23 cellular contexts compared by ENCODE assay signal in the genomic region with DNA sequence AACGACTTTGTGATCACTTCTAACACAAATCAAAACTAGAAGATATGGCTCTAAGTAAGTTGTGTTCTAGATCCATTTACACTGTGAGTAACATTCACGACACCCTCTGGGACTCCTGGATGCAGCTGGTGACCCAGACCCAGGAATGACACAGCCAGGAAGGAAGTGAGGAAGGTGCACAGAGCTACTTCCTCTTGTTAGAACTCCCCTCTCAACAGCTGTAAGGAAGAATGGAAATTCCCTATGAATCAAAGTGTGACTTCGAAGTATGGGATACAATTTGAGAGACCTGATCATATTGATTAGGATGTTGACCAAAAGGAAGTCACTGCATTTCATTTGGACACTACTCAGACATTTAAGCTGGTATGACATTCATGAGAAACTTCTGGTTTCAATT.
DNase-seq lines count a peak whose midpoint lies in the region; ATAC-seq, FAIRE-seq and TF ChIP-seq lines count a peak whose summit lies in the region.
"Had no signal": no experiment of that assay in that cellular context is flagged by ENCODE, and none has a peak within 500 bp of the region (broad histone marks: within the 10 kb centered on the region; RNA-seq: fewer than 3 reads in every experiment).

No MANE protein-coding gene starts in this region.

- ATAC-seq in HG03280 (IDR thresholded peaks at IDR 0.05; ENCODE audit: unreplicated experiment) (no peak), HG03439 (IDR thresholded peaks at IDR 0.05; ENCODE audit: unreplicated experiment) (no peak)
- ATAC-seq: body of pancreas, Right ventricle myocardium inferior, WTC11 had no signal

- H3K27me3 Mint-ChIP-seq in CD14-positive monocyte (ENCODE audit: low read depth in 3 of 3): peaks cover 1 to 3% (median 2%) of the 10 kb centered on the region in 3 donors
- H3K27me3 Mint-ChIP-seq: activated naive CD4-positive, alpha-beta T cell treated with anti-CD3 and anti-CD28 coated beads, Interleukin-2, amount 50 U/mL, for 24 hours had no signal

- TF ChIP-seq CTCF in CD14-positive monocyte (IDR thresholded peaks at IDR 0.05) (no peak), bronchial epithelial cell (IDR thresholded peaks at IDR 0.05; ENCODE audit: insufficient read depth, low read length, severe bottlenecking) (no peak)

- H3K4me3 Mint-ChIP-seq in CD14-positive monocyte: peak overlapping the region; percentile 5 to 73
- H3K4me3 Mint-ChIP-seq: activated naive CD4-positive, alpha-beta T cell treated with anti-CD3 and anti-CD28 coated beads, Interleukin-2, amount 50 U/mL, for 24 hours; WTC11 had no signal

- H3K27ac Mint-ChIP-seq in CD14-positive monocyte: peak overlapping the region in 6 of 7 donors; percentile 46 to 88 (median 81)
- H3K27ac Mint-ChIP-seq: activated naive CD4-positive, alpha-beta T cell treated with anti-CD3 and anti-CD28 coated beads, Interleukin-2, amount 50 U/mL, for 24 hours; WTC11 had no signal

- intact Hi-C loops in CD14-positive monocyte (cut with micrococcal nuclease): loop anchor here in 1 of 2 donors (5.0 to 10.0 kb wide), 2 partner anchors 183 to 805 kb away; a partner anchor contains a TSS

- H3K4me1 Mint-ChIP-seq in CD14-positive monocyte: peaks cover 41% of the 10 kb centered on the region
- H3K4me1 Mint-ChIP-seq: activated naive CD4-positive, alpha-beta T cell treated with anti-CD3 and anti-CD28 coated beads, Interleukin-2, amount 50 U/mL, for 24 hours had no signal

- FAIRE-seq in bronchial epithelial cell (lab: Jason Lieb, UNC): no peak

- no peak overlapping the region for H3K4me3 ChIP-seq in bronchial epithelial cell (ENCODE audit: low read depth, low read length)
- H3K4me3 ChIP-seq: body of pancreas, left ventricle myocardium inferior, skin epidermis, uterus had no signal

- DNase-seq in CD14-positive monocyte (ENCODE audit: low spot score) (peak; percentile 75), NCI-H69 (lab: John Stamatoyannopoulos, UW) (peak; percentile 27), bronchial epithelial cell (ENCODE audit: low read depth) (peak; percentile 18), lung microvascular endothelial cell (ENCODE audit: low read depth in 2 of 2) (peak; percentile 55 to 89), NCI-H82 (lab: John Stamatoyannopoulos, UW) (no peak), H4 (ENCODE audit: low spot score) (no peak)
- DNase-seq: activated T-cell treated with anti-CD3 and anti-CD28 coated beads, Interleukin-2, amount 50 U/mL, for 48 hours; body of pancreas; Caco-2; cortex of kidney; left ventricle myocardium inferior; NCI-H1436 treated with DMSO at 0.1 percent for 48 hours; NCI-H2171 treated with DMSO at 0.1 percent for 48 hours; posterior cingulate gyrus; stimulated activated CD4-positive, alpha-beta T cell treated with anti-CD3 and anti-CD28 coated beads, Interleukin-2, amount 100 ng/mL, for 48 hours; substantia nigra; uterus had no signal

- no peaks in the 10 kb centered on the region for H3K36me3 Mint-ChIP-seq in CD14-positive monocyte
- H3K36me3 Mint-ChIP-seq: activated naive CD4-positive, alpha-beta T cell treated with anti-CD3 and anti-CD28 coated beads, Interleukin-2, amount 50 U/mL, for 24 hours; WTC11 had no signal

- no peaks in the 10 kb centered on the region for H3K36me3 ChIP-seq in bronchial epithelial cell (ENCODE audit: control insufficient read depth, insufficient read depth, low read length)
- H3K36me3 ChIP-seq: left ventricle myocardium inferior, uterus had no signal

- H3K9me3 Mint-ChIP-seq in CD14-positive monocyte: peaks cover 0 to 3% (median 0%) of the 10 kb centered on the region in 7 donors
- H3K9me3 Mint-ChIP-seq: activated naive CD4-positive, alpha-beta T cell treated with anti-CD3 and anti-CD28 coated beads, Interleukin-2, amount 50 U/mL, for 24 hours; WTC11 had no signal

- H3K27me3 ChIP-seq in bronchial epithelial cell (ENCODE audit: control insufficient read depth, insufficient read depth, low read length): no peaks in the 10 kb centered on the region
- H3K27me3 ChIP-seq: body of pancreas, uterus had no signal

Comparison
In these comparisons a context has a peak if more than half of its experiments do, and no peak if none do; other contexts are left out.
1. DNase-seq: peak in CD14-positive monocyte (single experiment), NCI-H69 (single experiment), bronchial epithelial cell (single experiment) and lung microvascular endothelial cell (2 of 2); none in NCI-H82 (single experiment) and H4 (single experiment).